In genomic region chr17:9817086-9817485, GRCh38 we compare ENCODE assay signal across 12 cellular contexts. TPM values are rescaled to one million over a fixed set of nuclear protein-coding genes. Genes with fewer than 3 reads are reported as not detected.
DNase-seq lines count a peak whose midpoint lies in the region; ATAC-seq and TF ChIP-seq lines count a peak whose summit lies in the region.
"Had no signal": no experiment of that assay in that cellular context is flagged by ENCODE, and none has a peak within 500 bp of the region (broad histone marks: within the 10 kb centered on the region; RNA-seq: fewer than 3 reads in every experiment).

No MANE protein-coding gene starts in this region.

- no peak overlapping the region for H2BK120ac ChIP-seq in neuronal stem cell (ENCODE audit: low read depth, low read length)

- no peak overlapping the region for H3K27ac ChIP-seq in neuronal stem cell (replicated peaks; ENCODE audit: low read length)
- H3K27ac ChIP-seq: suprapubic skin had no signal

- no peak overlapping the region for H4K91ac ChIP-seq in neuronal stem cell (ENCODE audit: low read depth, low read length, poor library complexity)

- H3K27me3 ChIP-seq in neuronal stem cell (ENCODE audit: control insufficient read depth in 3 of 3, insufficient read depth in 3 of 3, low read depth in 1 of 3, low read length in 3 of 3) = no peaks in the 10 kb centered on the region
- H3K27me3 ChIP-seq: suprapubic skin had no signal

- H3K18ac ChIP-seq in neuronal stem cell (ENCODE audit: low read length) = no peak overlapping the region

- H3K4me3 ChIP-seq in fibroblast of mammary gland (ENCODE audit: control insufficient read depth, low read depth, low read length) = no peak overlapping the region
- H3K4me3 ChIP-seq in neuronal stem cell (ENCODE audit: low read length in 2 of 2) = no peak overlapping the region
- H3K4me3 ChIP-seq: smooth muscle cell, suprapubic skin had no signal

- peaks cover 0 to 2% of the 10 kb centered on the region in 2 donors for H3K9me3 ChIP-seq in neuronal stem cell (replicated peaks in 1 of 2; ENCODE audit: control insufficient read depth in 2 of 2, insufficient read depth in 1 of 2, low read depth in 1 of 2, low read length in 2 of 2)
- H3K9me3 ChIP-seq: suprapubic skin had no signal

- no peak for TF ChIP-seq CTCF in fibroblast of mammary gland (conservative IDR thresholded peaks at IDR 0.05; ENCODE audit: control insufficient read depth, insufficient read depth, low read depth, low read length)

- no peak overlapping the region for H3K4ac ChIP-seq in neuronal stem cell (ENCODE audit: low read length)

- H3K4me1 ChIP-seq in neuronal stem cell (ENCODE audit: control insufficient read depth in 2 of 2, insufficient read depth in 1 of 2, low read depth in 1 of 2, low read length in 2 of 2) = no peaks in the 10 kb centered on the region
- H3K4me1 ChIP-seq: suprapubic skin had no signal

- no peak overlapping the region for H2AK5ac ChIP-seq in neuronal stem cell (ENCODE audit: low read depth, low read length)

- no peak overlapping the region for H2BK12ac ChIP-seq in neuronal stem cell (ENCODE audit: low read length)

- H2AFZ ChIP-seq in neuronal stem cell (ENCODE audit: low read length) = no peak overlapping the region

- WGBS in neuronal stem cell (ENCODE audit: extremely low coverage in 2 of 2, insufficient read length in 2 of 2, insufficient replicate concordance in 1 of 2), 2 donors = no CpG with 5 or more reads among the region's 8 CpGs

- H3K79me1 ChIP-seq in neuronal stem cell (ENCODE audit: low read depth, low read length) = no peaks in the 10 kb centered on the region

- no peak overlapping the region for H3K23ac ChIP-seq in neuronal stem cell (ENCODE audit: low read depth, low read length, poor library complexity)

- H3K14ac ChIP-seq in neuronal stem cell (ENCODE audit: low read length) = no peak overlapping the region

- no peak overlapping the region for H4K8ac ChIP-seq in neuronal stem cell (ENCODE audit: low read depth, low read length)

- H3K36me3 ChIP-seq in neuronal stem cell (replicated peaks in 1 of 2; ENCODE audit: control insufficient read depth in 2 of 2, insufficient read depth in 2 of 2, low read length in 2 of 2) = no peaks in the 10 kb centered on the region
- H3K36me3 ChIP-seq: suprapubic skin had no signal

- no peak overlapping the region for H2BK5ac ChIP-seq in neuronal stem cell (ENCODE audit: low read length)

- H3K4me2 ChIP-seq in neuronal stem cell (ENCODE audit: insufficient read depth, low read length, poor library complexity, severe bottlenecking) = no peak overlapping the region
- H3K4me2 ChIP-seq: smooth muscle cell had no signal

- H3K9ac ChIP-seq in neuronal stem cell (ENCODE audit: low read depth, low read length, poor library complexity) = no peak overlapping the region

- H2BK15ac ChIP-seq in neuronal stem cell (ENCODE audit: low read length) = no peak overlapping the region

- ATAC-seq in GM21526 (IDR thresholded peaks at IDR 0.05; ENCODE audit: low FRiP score, unreplicated experiment) (no peak), HG02678 (IDR thresholded peaks at IDR 0.05; ENCODE audit: unreplicated experiment) (no peak)

- DNase-seq in EH (ENCODE audit: low read depth) (peak; percentile 32), NCI-H524 treated with DMSO at 0.1 percent for 48 hours (lab: John Stamatoyannopoulos, UW) (peak; percentile 45), fibroblast of mammary gland (ENCODE audit: low read depth) (peak; percentile 44), neuronal stem cell (ENCODE audit: low spot score) (peak; percentile 8), NCI-H748 treated with DMSO at 0.1 percent for 48 hours (lab: John Stamatoyannopoulos, UW) (no peak), AML-193 (lab: John Stamatoyannopoulos, UW) (no peak)
- DNase-seq: activated CD4-positive, alpha-beta memory T cell treated with anti-CD3 and anti-CD28 coated beads for 36 hours; NCI-H774 had no signal

RNA-seq across cellular contexts. Expression of gene GSG1L2, which starts 4.8 kb away (rescaled TPM):
- not detected for polyA plus RNA-seq in neuronal stem cell (2013, experiment 1 of 2)
- not detected for polyA plus RNA-seq in neuronal stem cell (2013, experiment 2 of 2)
- polyA plus RNA-seq: smooth muscle cell had no signal

RNA-seq across cellular contexts. Expression of gene GLP2R, which starts 8.6 kb away (rescaled TPM):
- not detected for polyA plus RNA-seq in neuronal stem cell (2013, experiment 1 of 2)
- not detected for polyA plus RNA-seq in neuronal stem cell (2013, experiment 2 of 2)

RNA-seq across cellular contexts. Expression of gene DHRS7C, which starts 25.7 kb away (rescaled TPM):
- polyA plus RNA-seq in neuronal stem cell (2013, experiment 1 of 2) = not detected
- polyA plus RNA-seq in neuronal stem cell (2013, experiment 2 of 2) = not detected
- polyA plus RNA-seq: smooth muscle cell had no signal

Comparison
In these comparisons a context has a peak if more than half of its experiments do, and no peak if none do; other contexts are left out.
1. DNase-seq: peak in EH (single experiment), NCI-H524 treated with DMSO at 0.1 percent for 48 hours (single experiment), fibroblast of mammary gland (single experiment) and neuronal stem cell (single experiment); none in NCI-H748 treated with DMSO at 0.1 percent for 48 hours (single experiment) and AML-193 (0 of 2).